Comparison of ENCODE assay signal across 11 cellular contexts in genomic region chr4:39363773-39364393, GRCh38. TPM values are rescaled to one million over a fixed set of nuclear protein-coding genes. Genes with fewer than 3 reads are reported as not detected.
A peak's percentile ranks its signal among the peaks of the same experiment; 100 is the strongest.
DNase-seq lines count a peak whose midpoint lies in the region; ATAC-seq and TF ChIP-seq lines count a peak whose summit lies in the region.
"Had no signal": no experiment of that assay in that cellular context is flagged by ENCODE, and none has a peak within 500 bp of the region (broad histone marks: within the 10 kb centered on the region; RNA-seq: fewer than 3 reads in every experiment).

No MANE protein-coding gene starts in this region.

- H3K36me3 Mint-ChIP-seq in T-helper 17 cell (ENCODE audit: low read depth): no peaks in the 10 kb centered on the region
- H3K36me3 Mint-ChIP-seq in naive thymus-derived CD4-positive, alpha-beta T cell: peaks cover 0 to 14% (median 3%) of the 10 kb centered on the region in 5 donors

- no peak for TF ChIP-seq POLR2A in body of pancreas (IDR thresholded peaks at IDR 0.05)

- H3K27me3 ChIP-seq in naive thymus-derived CD4-positive, alpha-beta T cell (ENCODE audit: control insufficient read depth in 2 of 2, insufficient read depth in 2 of 2, low read length in 2 of 2): no peaks in the 10 kb centered on the region
- no peaks in the 10 kb centered on the region for H3K27me3 ChIP-seq in body of pancreas

- POLR2A ChIA-PET in naive thymus-derived CD4-positive, alpha-beta T cell (lab: Charles Lee): interaction anchor here (1.0 to 3.7 kb wide), 3 partner anchors 9 to 95 kb away, joined by 4 to 51 read pairs (median 29); partner anchors contain the start of genes LIAS and RPL9

- DNase-seq in GM12865 (ENCODE audit: low read depth) (peak; percentile 43), T-helper 17 cell (no peak), NCI-H187 (lab: John Stamatoyannopoulos, UW) (no peak), body of pancreas (no peak), putamen (ENCODE audit: low spot score) (no peak)
- no peak for DNase-seq in naive thymus-derived CD4-positive, alpha-beta T cell
- DNase-seq: amygdala, NCI-H2029 treated with DMSO at 0.1 percent for 48 hours had no signal

- TF ChIP-seq CTCF in GM12865 (IDR thresholded peaks at IDR 0.05; ENCODE audit: insufficient read depth, low read depth, low read length, missing control alignments) (no peak), body of pancreas (IDR thresholded peaks at IDR 0.05) (no peak)

- H3K4me3 Mint-ChIP-seq in T-helper 17 cell: no peak overlapping the region
- H3K4me3 Mint-ChIP-seq in naive thymus-derived CD4-positive, alpha-beta T cell: peak overlapping the region; percentile 42 to 98 (median 78)

- peaks cover 30% of the 10 kb centered on the region for H3K4me1 Mint-ChIP-seq in T-helper 17 cell
- H3K4me1 Mint-ChIP-seq in naive thymus-derived CD4-positive, alpha-beta T cell: peaks cover 36 to 64% (median 46%) of the 10 kb centered on the region in 7 donors

- H3K27ac ChIP-seq in naive thymus-derived CD4-positive, alpha-beta T cell (ENCODE audit: low read depth, low read length): peak overlapping the region; percentile 55
- no peak overlapping the region for H3K27ac ChIP-seq in body of pancreas
- H3K27ac ChIP-seq: VCaP had no signal

- intact Hi-C loops in naive thymus-derived CD4-positive, alpha-beta T cell (cut with micrococcal nuclease): loop anchor here (10.0 kb wide), 4 partner anchors 49 to 1049 kb away; partner anchors contain the start of genes RHOH (in 1 of the 2) and UGDH (in 1 of the 2)
- intact Hi-C loops in body of pancreas (cut with DNase I): no loop called here

- peaks cover 0 to 4% (median 0%) of the 10 kb centered on the region in 3 experiments for H3K36me3 ChIP-seq in naive thymus-derived CD4-positive, alpha-beta T cell (ENCODE audit: control insufficient read depth in 2 of 3, insufficient read depth in 3 of 3, low read length in 3 of 3)
- no peaks in the 10 kb centered on the region for H3K36me3 ChIP-seq in body of pancreas (replicated peaks in 1 of 2; ENCODE audit: insufficient read depth in 1 of 2, low read depth in 2 of 2)

- ATAC-seq in GM21576 (IDR thresholded peaks at IDR 0.05; ENCODE audit: unreplicated experiment) (peak; percentile 48), T-helper 17 cell (no peak), body of pancreas (no peak)
- ATAC-seq in naive thymus-derived CD4-positive, alpha-beta T cell: no peak
- ATAC-seq: Panc1 had no signal

- H3K27ac Mint-ChIP-seq in T-helper 17 cell: peak overlapping the region; percentile 89
- peak overlapping the region in 6 of 9 donors; percentile 1 to 78 (median 44) for H3K27ac Mint-ChIP-seq in naive thymus-derived CD4-positive, alpha-beta T cell

- peaks cover 0 to 5% (median 0%) of the 10 kb centered on the region in 11 donors for H3K9me3 Mint-ChIP-seq in naive thymus-derived CD4-positive, alpha-beta T cell

- no peaks in the 10 kb centered on the region for H3K27me3 Mint-ChIP-seq in T-helper 17 cell
- no peaks in the 10 kb centered on the region for H3K27me3 Mint-ChIP-seq in naive thymus-derived CD4-positive, alpha-beta T cell

- H3K4me1 ChIP-seq in naive thymus-derived CD4-positive, alpha-beta T cell (ENCODE audit: control insufficient read depth in 2 of 2, insufficient read depth in 2 of 2, low read length in 2 of 2): peaks cover 12 to 21% of the 10 kb centered on the region in 2 donors
- H3K4me1 ChIP-seq in body of pancreas: peaks cover 28% of the 10 kb centered on the region

- WGBS in body of pancreas, 2 donors: 65 to 76% methylated on average over 4 of the region's 4 CpGs

- CTCF ChIA-PET in naive thymus-derived CD4-positive, alpha-beta T cell (lab: Charles Lee): no interaction called here

- no peaks in the 10 kb centered on the region for H3K9me3 ChIP-seq in T-helper 17 cell (ENCODE audit: control insufficient read depth, low read length, poor library complexity, severe bottlenecking)
- no peaks in the 10 kb centered on the region for H3K9me3 ChIP-seq in naive thymus-derived CD4-positive, alpha-beta T cell (ENCODE audit: control insufficient read depth in 2 of 3, low read length in 3 of 3)
- peaks cover 0 to 2% (median 0%) of the 10 kb centered on the region in 3 donors for H3K9me3 ChIP-seq in body of pancreas

- H3K4me3 ChIP-seq in GM12865 (ENCODE audit: low read depth, low read length): peak overlapping the region; percentile 79
- no peak overlapping the region for H3K4me3 ChIP-seq in naive thymus-derived CD4-positive, alpha-beta T cell (ENCODE audit: low read length)
- no peak overlapping the region for H3K4me3 ChIP-seq in body of pancreas

RNA-seq across cellular contexts. Expression of gene RFC1, which starts 2.3 kb away (rescaled TPM):
- total RNA-seq in T-helper 17 cell: 10 to 100 TPM; 72.5 to 86.3 TPM
- total RNA-seq in naive thymus-derived CD4-positive, alpha-beta T cell: 10 to 100 TPM; 62.4 to 66.4 (median 64.3) TPM
- 10 to 100 TPM; 33.8 to 56.2 TPM for polyA plus RNA-seq in naive thymus-derived CD4-positive, alpha-beta T cell
- 10 to 100 TPM; 30.9 to 46.8 TPM for total RNA-seq in body of pancreas

RNA-seq across cellular contexts. Expression of gene KLB, which starts 42.8 kb away (rescaled TPM):
- total RNA-seq in T-helper 17 cell: under 1 TPM in 1 of 2 donors, not detected in 1; 0.05 TPM
- total RNA-seq in naive thymus-derived CD4-positive, alpha-beta T cell: not detected
- polyA plus RNA-seq in naive thymus-derived CD4-positive, alpha-beta T cell: under 1 TPM in 1 of 2 donors, not detected in 1; 0.07 TPM
- total RNA-seq in body of pancreas: 1 to 10 TPM; 2.1 to 3.6 TPM
